In the genomic region with DNA sequence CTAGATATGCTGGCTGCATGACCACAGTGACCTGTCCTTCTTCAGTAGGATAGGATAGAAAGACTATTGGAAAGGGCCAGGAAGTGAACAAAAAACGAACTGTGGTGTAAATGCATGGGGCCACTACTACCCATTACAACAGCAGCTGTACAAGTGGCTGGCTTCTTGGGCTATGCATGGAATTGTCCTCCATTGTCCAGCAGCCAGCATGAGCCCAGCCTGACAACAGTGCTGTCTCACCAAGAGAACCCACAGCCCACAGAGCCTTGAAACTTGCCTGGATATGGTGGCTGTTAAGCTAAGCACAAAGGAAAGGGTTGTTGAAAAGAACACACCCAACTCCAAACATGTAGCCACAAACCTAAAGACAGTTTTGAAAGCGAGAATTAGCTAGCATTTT, we compare ENCODE assay signal across 17 cellular contexts.
DNase-seq lines count a peak whose midpoint lies in the region; TF ChIP-seq lines count a peak whose summit lies in the region.
"Had no signal": no experiment of that assay in that cellular context is flagged by ENCODE, and none has a peak within 500 bp of the region (broad histone marks: within the 10 kb centered on the region; RNA-seq: fewer than 3 reads in every experiment).

No MANE protein-coding gene starts in this region.

- no peak overlapping the region for H3K4me3 Mint-ChIP-seq in endodermal cell
- H3K4me3 Mint-ChIP-seq: B cell; CD8-positive, alpha-beta T cell had no signal

- DNase-seq in COLO829 (ENCODE audit: low spot score), result peak; percentile 20
- peak; percentile 23 for DNase-seq in M059J (ENCODE audit: low read depth)
- DNase-seq in endodermal cell, result no peak
- no peak for DNase-seq in prostate gland (ENCODE audit: low spot score)
- DNase-seq in trophoblast cell, result no peak
- no peak for DNase-seq in epidermal melanocyte (ENCODE audit: insufficient read length, low spot score)
- no peak for DNase-seq in stimulated activated CD4-positive, alpha-beta T cell treated with anti-CD3 and anti-CD28 coated beads, Interleukin-12 subunit alpha, Interleukin-12 subunit beta, amount 100 ng/mL, for 4 hours
- no peak for DNase-seq in hippocampal formation (lab: John Stamatoyannopoulos, UW)
- DNase-seq: CD8-positive, alpha-beta T cell; DMS 273 treated with DMSO at 0.1 percent for 48 hours; EL; NCI-H1105 treated with DMSO at 0.1 percent for 48 hours; NCI-H187; NK-92 treated with Interleukin-12 subunit alpha and Interleukin-12 subunit beta, amount 100 ng/mL, for 24 hours had no signal

- H4K12ac ChIP-seq in trophoblast cell (ENCODE audit: low read depth, low read length), result no peak overlapping the region

- intact Hi-C loops in prostate gland (cut with DNase I), result loop anchor here (10.0 kb wide), 1 partner anchor 346 kb away; no protein-coding TSS in a partner anchor

- H3K79me1 ChIP-seq in trophoblast cell (ENCODE audit: low read length), result no peaks in the 10 kb centered on the region

- H3K4me2 ChIP-seq in trophoblast cell (ENCODE audit: low read length), result no peak overlapping the region
- H3K4me2 ChIP-seq: KMS-11 had no signal

- H3K27ac ChIP-seq in endodermal cell (ENCODE audit: low read depth, low read length) (peak overlapping the region; percentile 75), prostate gland (peak overlapping the region; percentile 77 to 88), trophoblast cell (ENCODE audit: low read depth, low read length) (no peak overlapping the region)
- H3K27ac ChIP-seq: KMS-11, SK-N-MC had no signal

- H3K18ac ChIP-seq in trophoblast cell (ENCODE audit: low read length), result no peak overlapping the region

- H3K27ac Mint-ChIP-seq in endodermal cell, result no peak overlapping the region
- H3K27ac Mint-ChIP-seq: B cell; CD8-positive, alpha-beta T cell had no signal

- TF ChIP-seq CTCF in endodermal cell (conservative IDR thresholded peaks at IDR 0.05) (no peak), prostate gland (IDR thresholded peaks at IDR 0.05) (no peak)

- peak overlapping the region; percentile 35 for H3K4me3 ChIP-seq in endodermal cell (ENCODE audit: low read length)
- H3K4me3 ChIP-seq in prostate gland, result no peak overlapping the region
- H3K4me3 ChIP-seq in trophoblast cell (ENCODE audit: low read depth, low read length), result no peak overlapping the region
- H3K4me3 ChIP-seq: SK-N-MC had no signal

- H2BK5ac ChIP-seq in trophoblast cell (ENCODE audit: low read depth, low read length, poor library complexity), result no peak overlapping the region

- no peak overlapping the region for H2BK120ac ChIP-seq in trophoblast cell (ENCODE audit: insufficient read depth, low read length, poor library complexity)

- TF ChIP-seq POLR2A in prostate gland (IDR thresholded peaks at IDR 0.05), result no peak

- H4K8ac ChIP-seq in trophoblast cell (ENCODE audit: low read depth, low read length), result no peak overlapping the region

- H3K9me3 Mint-ChIP-seq in endodermal cell, result no peaks in the 10 kb centered on the region
- H3K9me3 Mint-ChIP-seq: CD8-positive, alpha-beta T cell had no signal

- 95% methylated on average over 2 of the region's 2 CpGs; no CpG with 5 or more reads in 1 of the 2 experiments for WGBS in endodermal cell (ENCODE audit: insufficient coverage in 1 of 2, insufficient read length in 1 of 2), 2 experiments
- WGBS in prostate gland, result 44% methylated on average over 2 of the region's 2 CpGs
- no CpG with 5 or more reads among the region's 2 CpGs for WGBS in trophoblast cell (ENCODE audit: extremely low coverage, insufficient coverage, insufficient read length)

- H3K4ac ChIP-seq in trophoblast cell (ENCODE audit: low read depth, low read length), result no peak overlapping the region

- H2BK12ac ChIP-seq in trophoblast cell (ENCODE audit: low read length), result no peak overlapping the region

- H2AFZ ChIP-seq in trophoblast cell (ENCODE audit: insufficient read depth, low read length, poor library complexity), result no peak overlapping the region

- H3K27me3 Mint-ChIP-seq in endodermal cell (ENCODE audit: insufficient read depth), result peaks cover 35% of the 10 kb centered on the region

- H3K9me3 ChIP-seq in endodermal cell (ENCODE audit: control insufficient read depth, low read length) (no peaks in the 10 kb centered on the region), prostate gland (no peaks in the 10 kb centered on the region), trophoblast cell (ENCODE audit: insufficient read depth, low read depth, low read length) (no peaks in the 10 kb centered on the region)

- no peak overlapping the region for H3K14ac ChIP-seq in trophoblast cell (ENCODE audit: low read length)

- no peak overlapping the region for H2AK5ac ChIP-seq in trophoblast cell (ENCODE audit: low read length)

- H3K4me1 ChIP-seq in endodermal cell (ENCODE audit: control insufficient read depth, insufficient read depth, low read length) (no peaks in the 10 kb centered on the region), prostate gland (replicated peaks) (no peaks in the 10 kb centered on the region), trophoblast cell (ENCODE audit: control insufficient read depth in 1 of 2, insufficient read depth in 2 of 2, low read length in 2 of 2) (peaks cover 0 to 4% of the 10 kb centered on the region in 2 experiments)

- H3K27me3 ChIP-seq in endodermal cell (ENCODE audit: control insufficient read depth, insufficient read depth, low read length, poor library complexity, severe bottlenecking) (no peaks in the 10 kb centered on the region), prostate gland (replicated peaks; ENCODE audit: insufficient read depth) (no peaks in the 10 kb centered on the region), trophoblast cell (ENCODE audit: insufficient read depth, low read length) (peaks cover 7% of the 10 kb centered on the region)

- H4K91ac ChIP-seq in trophoblast cell (ENCODE audit: low read depth, low read length), result no peak overlapping the region

- H3K36me3 Mint-ChIP-seq in endodermal cell (ENCODE audit: low read depth), result peaks cover 10% of the 10 kb centered on the region
- H3K36me3 Mint-ChIP-seq: CD8-positive, alpha-beta T cell had no signal

- H3K4me1 Mint-ChIP-seq in endodermal cell, result peaks cover 45% of the 10 kb centered on the region

- H3K9ac ChIP-seq in endodermal cell (ENCODE audit: extremely low read depth, low read length, poor library complexity, severe bottlenecking) (no peak overlapping the region), trophoblast cell (ENCODE audit: low read length) (no peak overlapping the region)
- H3K9ac ChIP-seq: KMS-11 had no signal

- H3K36me3 ChIP-seq in endodermal cell (ENCODE audit: control insufficient read depth, insufficient read depth, low read length) (peaks cover 13% of the 10 kb centered on the region), prostate gland (no peaks in the 10 kb centered on the region), trophoblast cell (ENCODE audit: control insufficient read depth in 1 of 2, insufficient read depth in 2 of 2, low read length in 2 of 2) (no peaks in the 10 kb centered on the region)

- no peak overlapping the region for H3K23ac ChIP-seq in trophoblast cell (ENCODE audit: low read length)

- H3K79me2 ChIP-seq in trophoblast cell (ENCODE audit: control insufficient read depth, insufficient read depth, low read length, poor library complexity), result no peaks in the 10 kb centered on the region

Comparison
In these comparisons a context has a peak if more than half of its experiments do, and no peak if none do; other contexts are left out.
1. DNase-seq: peak in COLO829 (single experiment) and M059J (single experiment); none in endodermal cell (single experiment), prostate gland (single experiment), trophoblast cell (0 of 2), epidermal melanocyte (single experiment), stimulated activated CD4-positive, alpha-beta T cell treated with anti-CD3 and anti-CD28 coated beads, Interleukin-12 subunit alpha, Interleukin-12 subunit beta, amount 100 ng/mL, for 4 hours (single experiment) and hippocampal formation (0 of 2).